1 cellular context compared by ENCODE assay signal in the genomic region with DNA sequence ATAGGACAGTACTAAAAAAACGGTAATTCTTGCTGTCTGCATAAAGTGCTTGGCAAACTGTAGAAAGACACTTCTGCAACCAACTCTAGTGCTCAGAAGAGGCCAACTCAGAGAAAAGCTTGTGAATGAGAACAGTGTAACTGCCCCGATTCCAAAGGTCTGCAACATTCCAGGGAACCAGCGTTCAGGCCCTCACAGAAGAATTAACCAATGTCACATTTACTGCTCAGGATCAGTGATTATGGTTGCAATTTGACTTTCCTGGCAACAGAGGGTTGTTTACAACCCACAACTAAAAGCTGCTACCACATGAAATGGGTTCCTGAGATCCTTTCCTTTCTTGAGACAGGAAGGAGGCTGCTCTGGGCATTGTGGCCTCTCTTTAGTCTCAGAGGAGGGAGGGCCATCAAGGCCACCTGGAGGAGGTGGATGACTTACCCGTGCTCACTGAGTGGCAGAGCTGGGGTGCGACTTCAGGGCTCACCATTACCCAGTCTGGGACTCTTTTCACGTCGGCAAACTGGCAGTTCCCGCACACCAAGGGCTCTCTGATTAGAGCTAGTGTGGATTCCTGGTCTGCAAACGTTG.
TF ChIP-seq lines count a peak whose summit lies in the region.

No MANE protein-coding gene starts in this region.

TF ChIP-seq in GM23338, 12 proteins besides CTCF, POLR2A, EP300 and RAD21 (continued from another document):
- TF ChIP-seq, protein P1, sequence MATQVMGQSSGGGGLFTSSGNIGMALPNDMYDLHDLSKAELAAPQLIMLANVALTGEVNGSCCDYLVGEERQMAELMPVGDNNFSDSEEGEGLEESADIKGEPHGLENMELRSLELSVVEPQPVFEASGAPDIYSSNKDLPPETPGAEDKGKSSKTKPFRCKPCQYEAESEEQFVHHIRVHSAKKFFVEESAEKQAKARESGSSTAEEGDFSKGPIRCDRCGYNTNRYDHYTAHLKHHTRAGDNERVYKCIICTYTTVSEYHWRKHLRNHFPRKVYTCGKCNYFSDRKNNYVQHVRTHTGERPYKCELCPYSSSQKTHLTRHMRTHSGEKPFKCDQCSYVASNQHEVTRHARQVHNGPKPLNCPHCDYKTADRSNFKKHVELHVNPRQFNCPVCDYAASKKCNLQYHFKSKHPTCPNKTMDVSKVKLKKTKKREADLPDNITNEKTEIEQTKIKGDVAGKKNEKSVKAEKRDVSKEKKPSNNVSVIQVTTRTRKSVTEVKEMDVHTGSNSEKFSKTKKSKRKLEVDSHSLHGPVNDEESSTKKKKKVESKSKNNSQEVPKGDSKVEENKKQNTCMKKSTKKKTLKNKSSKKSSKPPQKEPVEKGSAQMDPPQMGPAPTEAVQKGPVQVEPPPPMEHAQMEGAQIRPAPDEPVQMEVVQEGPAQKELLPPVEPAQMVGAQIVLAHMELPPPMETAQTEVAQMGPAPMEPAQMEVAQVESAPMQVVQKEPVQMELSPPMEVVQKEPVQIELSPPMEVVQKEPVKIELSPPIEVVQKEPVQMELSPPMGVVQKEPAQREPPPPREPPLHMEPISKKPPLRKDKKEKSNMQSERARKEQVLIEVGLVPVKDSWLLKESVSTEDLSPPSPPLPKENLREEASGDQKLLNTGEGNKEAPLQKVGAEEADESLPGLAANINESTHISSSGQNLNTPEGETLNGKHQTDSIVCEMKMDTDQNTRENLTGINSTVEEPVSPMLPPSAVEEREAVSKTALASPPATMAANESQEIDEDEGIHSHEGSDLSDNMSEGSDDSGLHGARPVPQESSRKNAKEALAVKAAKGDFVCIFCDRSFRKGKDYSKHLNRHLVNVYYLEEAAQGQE (IDR thresholded peaks at IDR 0.05; ENCODE audit: unreplicated experiment) = no peak
- TF ChIP-seq JUNB (IDR thresholded peaks at IDR 0.05; ENCODE audit: unreplicated experiment) = no peak
